11 cellular contexts compared by ENCODE assay signal in the genomic region with DNA sequence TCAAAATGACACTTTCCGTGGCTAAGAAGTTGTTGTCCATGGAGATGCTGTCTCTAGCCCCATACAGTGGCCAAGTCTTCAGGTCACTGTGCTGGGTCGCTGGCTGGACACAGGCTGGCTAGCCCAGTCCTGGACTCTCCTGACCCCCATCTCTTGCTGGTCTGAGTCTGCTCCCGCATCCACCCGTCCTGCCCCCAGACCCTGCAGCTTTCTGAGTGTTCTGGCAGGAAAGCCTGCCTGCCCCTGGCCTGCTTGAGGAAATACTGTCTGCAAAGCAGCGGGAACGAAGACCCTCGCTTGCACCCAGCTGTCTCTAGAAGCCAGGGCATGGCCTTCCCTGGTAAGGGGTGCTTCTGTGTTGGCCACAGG. TPM values are rescaled to one million over a fixed set of nuclear protein-coding genes. Genes with fewer than 3 reads are reported as not detected.
DNase-seq lines count a peak whose midpoint lies in the region; ATAC-seq and TF ChIP-seq lines count a peak whose summit lies in the region.
"Had no signal": no experiment of that assay in that cellular context is flagged by ENCODE, and none has a peak within 500 bp of the region (broad histone marks: within the 10 kb centered on the region; RNA-seq: fewer than 3 reads in every experiment).

No MANE protein-coding gene starts in this region.

- ATAC-seq in gastrocnemius medialis (no peak), GM21447 (IDR thresholded peaks at IDR 0.05; ENCODE audit: unreplicated experiment) (no peak)
- ATAC-seq: activated CD8-positive, alpha-beta T cell treated with anti-CD3 and anti-CD28 coated beads, Interleukin-2, amount 10 ng/mL, durations not matched to agents 7 days and 5 days had no signal

- H3K27ac ChIP-seq in C4-2B (peak overlapping the region; percentile 48), esophagus squamous epithelium (no peak overlapping the region), gastrocnemius medialis (peak overlapping the region in 3 of 4 donors; percentile 48 to 53 (median 52)), transverse colon (no peak overlapping the region), thyroid gland (no peak overlapping the region)
- H3K27ac ChIP-seq: hepatocyte had no signal

- TF ChIP-seq CTCF in C4-2B (conservative IDR thresholded peaks at IDR 0.05) = no peak
- no peak for TF ChIP-seq CTCF in esophagus squamous epithelium (IDR thresholded peaks at IDR 0.05)
- TF ChIP-seq CTCF in gastrocnemius medialis (IDR thresholded peaks at IDR 0.05 in 4 of 5, conservative IDR thresholded peaks at IDR 0.05 in 1 of 5) = no peak
- TF ChIP-seq CTCF in GM20000 (IDR thresholded peaks at IDR 0.05; ENCODE audit: extremely low read depth, missing control alignments) = no peak
- TF ChIP-seq CTCF in transverse colon (IDR thresholded peaks at IDR 0.05) = no peak
- TF ChIP-seq CTCF in thyroid gland (IDR thresholded peaks at IDR 0.05) = no peak

- H3K27me3 ChIP-seq in esophagus squamous epithelium (peaks cover 0 to 42% (median 0%) of the 10 kb centered on the region in 4 donors), gastrocnemius medialis (peaks cover 6 to 11% (median 9%) of the 10 kb centered on the region in 3 donors), transverse colon (peaks cover 13% of the 10 kb centered on the region), thyroid gland (no peaks in the 10 kb centered on the region)
- H3K27me3 ChIP-seq: ascending aorta had no signal

- peak; percentile 44 for DNase-seq in RKO (ENCODE audit: low spot score)
- no peak for DNase-seq in esophagus squamous epithelium (lab: John Stamatoyannopoulos, UW)
- DNase-seq in gastrocnemius medialis = no peak
- DNase-seq in GM20000 (ENCODE audit: low spot score) = no peak
- no peak for DNase-seq in transverse colon
- DNase-seq in thyroid gland = no peak
- DNase-seq: activated CD8-positive, alpha-beta T cell treated with anti-CD3 and anti-CD28 coated beads, Interleukin-2, amount 10 ng/mL, durations not matched to agents 7 days and 5 days had no signal

- 61 to 83% methylated on average over 6 to 7 of the region's 7 CpGs for WGBS in esophagus squamous epithelium, 2 donors
- WGBS in transverse colon (ENCODE audit: low coverage in 1 of 2), 2 donors = 43 to 72% methylated on average over 1 to 7 of the region's 7 CpGs
- 78 to 81% methylated on average over 7 of the region's 7 CpGs for WGBS in thyroid gland, 2 donors

- TF ChIP-seq POLR2A in esophagus squamous epithelium (IDR thresholded peaks at IDR 0.05) = no peak
- no peak for TF ChIP-seq POLR2A in gastrocnemius medialis (IDR thresholded peaks at IDR 0.05)
- TF ChIP-seq POLR2A in transverse colon (IDR thresholded peaks at IDR 0.05) = no peak
- TF ChIP-seq POLR2A in thyroid gland (IDR thresholded peaks at IDR 0.05) = no peak

- H3K4me3 ChIP-seq in esophagus squamous epithelium (peak overlapping the region in 3 of 4 donors; percentile 29 to 66 (median 45)), gastrocnemius medialis (peak overlapping the region in 3 of 4 donors; percentile 49 to 58 (median 57)), transverse colon (peak overlapping the region in 1 of 4 donors; percentile 47), thyroid gland (replicated peaks in 1 of 3) (peak overlapping the region in 1 of 3 donors; percentile 28)
- H3K4me3 ChIP-seq: hepatocyte had no signal

- H3K36me3 ChIP-seq in esophagus squamous epithelium (no peaks in the 10 kb centered on the region), gastrocnemius medialis (no peaks in the 10 kb centered on the region), transverse colon (no peaks in the 10 kb centered on the region), thyroid gland (no peaks in the 10 kb centered on the region)
- H3K36me3 ChIP-seq: ascending aorta had no signal

- H3K9me3 ChIP-seq in esophagus squamous epithelium (no peaks in the 10 kb centered on the region), gastrocnemius medialis (no peaks in the 10 kb centered on the region), transverse colon (no peaks in the 10 kb centered on the region), thyroid gland (no peaks in the 10 kb centered on the region)
- H3K9me3 ChIP-seq: ascending aorta had no signal

- in situ Hi-C loops in gastrocnemius medialis (cut with MboI; ENCODE audit: low sequenced_read_pairs in 4 of 4) (no loop called here), transverse colon (cut with MboI; ENCODE audit: low pct_ligation_motif_present in 1 of 4, low pct_unique_long_range_greater_than_20kb in 1 of 4, low sequenced_read_pairs in 3 of 4) (no loop called here)

- intact Hi-C loops in esophagus squamous epithelium (cut with DNase I) (no loop called here), gastrocnemius medialis (cut with DNase I; ENCODE audit: low total_unique reads) (no loop called here), transverse colon (cut with DNase I; ENCODE audit: low total_unique reads) (no loop called here), thyroid gland (cut with DNase I) (no loop called here)

- no peak for TF ChIP-seq EP300 in transverse colon (IDR thresholded peaks at IDR 0.05; ENCODE audit: low read depth)

- H3K4me1 ChIP-seq in esophagus squamous epithelium = peaks cover 10 to 31% (median 13%) of the 10 kb centered on the region in 3 donors
- H3K4me1 ChIP-seq in gastrocnemius medialis = peaks cover 5 to 6% of the 10 kb centered on the region in 2 donors
- H3K4me1 ChIP-seq in transverse colon = peaks cover 8 to 22% (median 14%) of the 10 kb centered on the region in 4 donors
- peaks cover 6 to 13% of the 10 kb centered on the region in 2 donors for H3K4me1 ChIP-seq in thyroid gland

RNA-seq across cellular contexts. Expression of a gene that starts 0.8 kb away (rescaled TPM):
- total RNA-seq in esophagus squamous epithelium (1 to 10 TPM in 2 of 4 donors, under 1 TPM in 2; 0.59 to 2.1 (median 1.2) TPM), gastrocnemius medialis (under 1 TPM in 3 of 4 donors, not detected in 1; 0.69 to 0.92 (median 0.72) TPM), transverse colon (1 to 10 TPM in 3 of 4 donors, not detected in 1; 1.4 to 3.4 (median 1.7) TPM), thyroid gland (10 to 100 TPM in 3 of 4 donors, 1 to 10 TPM in 1; 3.4 to 29.5 (median 19.1) TPM)
- total RNA-seq: activated CD8-positive, alpha-beta T cell treated with anti-CD3 and anti-CD28 coated beads, Interleukin-2, amount 10 ng/mL, durations not matched to agents 7 days and 5 days had no signal

Comparison
In these comparisons a context has a peak if more than half of its experiments do, and no peak if none do; other contexts are left out.
1. H3K27ac ChIP-seq: peak in C4-2B (single experiment) and gastrocnemius medialis (3 of 4); none in esophagus squamous epithelium (0 of 4), transverse colon (0 of 4) and thyroid gland (0 of 3).